ENCODE assay signal across 9 cellular contexts in genomic region chr3:148697311-148698189, GRCh38. TPM values are rescaled to one million over a fixed set of nuclear protein-coding genes. Genes with fewer than 3 reads are reported as not detected.
DNase-seq lines count a peak whose midpoint lies in the region; ATAC-seq and TF ChIP-seq lines count a peak whose summit lies in the region.
"Had no signal": no experiment of that assay in that cellular context is flagged by ENCODE, and none has a peak within 500 bp of the region (broad histone marks: within the 10 kb centered on the region; RNA-seq: fewer than 3 reads in every experiment).

Gene AGTR1 (plus strand): TSS chr3:148697903. CDS start chr3:148741036, 43,133 bp downstream.

- no peaks in the 10 kb centered on the region for H3K36me3 ChIP-seq in duodenal mucosa (ENCODE audit: control insufficient read depth in 1 of 2, insufficient read depth in 2 of 2, low read length in 2 of 2)
- H3K36me3 ChIP-seq in transverse colon, result no peaks in the 10 kb centered on the region
- H3K36me3 ChIP-seq in CD4-positive, alpha-beta memory T cell (ENCODE audit: insufficient read depth, low read length), result no peaks in the 10 kb centered on the region

- H3K4me1 ChIP-seq in duodenal mucosa (ENCODE audit: control insufficient read depth in 1 of 2, insufficient read depth in 2 of 2, low read length in 2 of 2) (no peaks in the 10 kb centered on the region), transverse colon (no peaks in the 10 kb centered on the region)
- no peaks in the 10 kb centered on the region for H3K4me1 ChIP-seq in CD4-positive, alpha-beta memory T cell (ENCODE audit: insufficient read depth, low read length)

- intact Hi-C loops in lower leg skin (cut with DNase I; ENCODE audit: low total_unique reads) (no loop called here), transverse colon (cut with DNase I; ENCODE audit: low total_unique reads) (no loop called here)
- intact Hi-C loops in CD4-positive, alpha-beta memory T cell (cut with micrococcal nuclease), result no loop called here

- no peak within 1 kb of the TSS for H3K9ac ChIP-seq in duodenal mucosa (ENCODE audit: low read depth in 1 of 2, low read length in 2 of 2)

- in situ Hi-C loops in transverse colon (cut with MboI; ENCODE audit: low pct_ligation_motif_present in 1 of 4, low pct_unique_long_range_greater_than_20kb in 1 of 4, low sequenced_read_pairs in 3 of 4), result no loop called here

- no peak for TF ChIP-seq EP300 in transverse colon (IDR thresholded peaks at IDR 0.05; ENCODE audit: low read depth)

- no peak within 1 kb of the TSS for H3K4me3 Mint-ChIP-seq in CD4-positive, alpha-beta memory T cell
- H3K4me3 Mint-ChIP-seq: T-helper 17 cell had no signal

- H3K36me3 Mint-ChIP-seq in CD4-positive, alpha-beta memory T cell, result no peaks in the 10 kb centered on the region

- H3K27me3 ChIP-seq in duodenal mucosa (ENCODE audit: control insufficient read depth in 1 of 2, insufficient read depth in 2 of 2, low read length in 2 of 2) (peaks cover 6 to 8% of the 10 kb centered on the region in 2 donors), transverse colon (peaks cover 27% of the 10 kb centered on the region)
- H3K27me3 ChIP-seq in CD4-positive, alpha-beta memory T cell (ENCODE audit: insufficient read depth, low read length), result no peaks in the 10 kb centered on the region

- WGBS in lower leg skin, 2 donors, result 2 to 3% methylated on average over 22 to 38 of the region's 61 CpGs
- WGBS in transverse colon (ENCODE audit: low coverage in 1 of 2), 2 donors, result 11 to 16% methylated on average over 4 to 21 of the region's 61 CpGs

- CTCF ChIA-PET in CD4-positive, alpha-beta memory T cell (lab: Charles Lee; ENCODE audit: partially characterized antibody), result no interaction called here

- TF ChIP-seq POLR2A in lower leg skin (IDR thresholded peaks at IDR 0.05), result peak in 1 of 2 donors; percentile 75
- no peak for TF ChIP-seq POLR2A in transverse colon (IDR thresholded peaks at IDR 0.05)

- no peak for ATAC-seq in GM18861 (IDR thresholded peaks at IDR 0.05; ENCODE audit: unreplicated experiment)
- no peak for ATAC-seq in HG02981 (IDR thresholded peaks at IDR 0.05; ENCODE audit: unreplicated experiment)
- ATAC-seq: T-helper 17 cell had no signal

- peaks cover 13 to 14% of the 10 kb centered on the region in 2 donors for H3K27me3 Mint-ChIP-seq in CD4-positive, alpha-beta memory T cell

- H3K9me3 Mint-ChIP-seq in CD4-positive, alpha-beta memory T cell, result peaks cover 0 to 13% (median 4%) of the 10 kb centered on the region in 8 donors

- H3K27ac Mint-ChIP-seq in CD4-positive, alpha-beta memory T cell, result no peak within 1 kb of the TSS
- H3K27ac Mint-ChIP-seq: naive B cell, T-helper 17 cell had no signal

- H3K4me3 ChIP-seq in duodenal mucosa (ENCODE audit: low read depth in 1 of 2, low read length in 2 of 2) (peak within 1 kb of the TSS; percentile 44 to 56), lower leg skin (ENCODE audit: low read depth, poor library complexity, severe bottlenecking) (peak within 1 kb of the TSS; percentile 40), transverse colon (peak within 1 kb of the TSS; percentile 42 to 57 (median 48))
- H3K4me3 ChIP-seq in CD4-positive, alpha-beta memory T cell (ENCODE audit: low read length in 2 of 2), result no peak within 1 kb of the TSS

- H3K27ac ChIP-seq in duodenal mucosa (ENCODE audit: low read depth, low read length), result no peak within 1 kb of the TSS
- peak within 1 kb of the TSS; percentile 47 to 80 (median 56) for H3K27ac ChIP-seq in transverse colon
- H3K27ac ChIP-seq in CD4-positive, alpha-beta memory T cell (ENCODE audit: low read depth, low read length), result no peak within 1 kb of the TSS

- DNase-seq in LHCN-M2 (ENCODE audit: low read depth) (peak; percentile 76), lower leg skin (ENCODE audit: low spot score in 2 of 2) (peak; percentile 81 to 96), transverse colon (peak; percentile 12)
- DNase-seq in CD4-positive, alpha-beta memory T cell, result no peak
- DNase-seq: naive B cell, T-helper 17 cell had no signal

- TF ChIP-seq CTCF in lower leg skin (IDR thresholded peaks at IDR 0.05) (no peak), transverse colon (IDR thresholded peaks at IDR 0.05) (no peak)

- POLR2A ChIA-PET in CD4-positive, alpha-beta memory T cell (lab: Charles Lee; ENCODE audit: partially characterized antibody), result no interaction called here

- no peaks in the 10 kb centered on the region for H3K9me3 ChIP-seq in duodenal mucosa (ENCODE audit: control insufficient read depth in 1 of 2, low read length in 2 of 2)
- H3K9me3 ChIP-seq in transverse colon, result no peaks in the 10 kb centered on the region
- H3K9me3 ChIP-seq in CD4-positive, alpha-beta memory T cell (ENCODE audit: control insufficient read depth in 1 of 2, low read length in 2 of 2), result no peaks in the 10 kb centered on the region

- no peaks in the 10 kb centered on the region for H3K4me1 Mint-ChIP-seq in CD4-positive, alpha-beta memory T cell
- H3K4me1 Mint-ChIP-seq: naive B cell, T-helper 17 cell had no signal

RNA-seq across cellular contexts. Expression of gene AGTR1, which starts in this region (rescaled TPM):
- total RNA-seq in LHCN-M2 (2014; rRNA removed) (5.1 and 6.4 TPM in 2 replicates), lower leg skin (10 to 100 TPM; 17.6 to 28.0 (median 19.6) TPM), transverse colon (10 to 100 TPM in 1 of 4 donors, 1 to 10 TPM in 3; 1.8 to 10.2 (median 8.2) TPM)
- 2.5 TPM for polyA plus RNA-seq in LHCN-M2 (2012)
- total RNA-seq in CD4-positive, alpha-beta memory T cell, result not detected
- polyA plus RNA-seq in CD4-positive, alpha-beta memory T cell, result not detected
- total RNA-seq: T-helper 17 cell had no signal

Comparison
In these comparisons a context has a peak if more than half of its experiments do, and no peak if none do; other contexts are left out.
1. DNase-seq: peak in LHCN-M2 (single experiment), lower leg skin (2 of 2) and transverse colon (single experiment); none in CD4-positive, alpha-beta memory T cell (0 of 5).
2. H3K27ac ChIP-seq: peak in transverse colon (4 of 4); none in duodenal mucosa (single experiment) and CD4-positive, alpha-beta memory T cell (single experiment).
3. H3K4me3 ChIP-seq: peak in duodenal mucosa (2 of 2), lower leg skin (single experiment) and transverse colon (4 of 4); none in CD4-positive, alpha-beta memory T cell (0 of 2).